In genomic region chr11:45771194-45771941, GRCh38 we compare ENCODE assay signal across 8 cellular contexts. TPM values are rescaled to one million over a fixed set of nuclear protein-coding genes. Genes with fewer than 3 reads are reported as not detected.
DNase-seq lines count a peak whose midpoint lies in the region; ATAC-seq, FAIRE-seq and TF ChIP-seq lines count a peak whose summit lies in the region.

No MANE protein-coding gene starts in this region.

- 10% methylated on average over 30 of the region's 30 CpGs; no CpG with 5 or more reads in 1 of the 2 experiments for WGBS in H1 (ENCODE audit: extremely low coverage in 1 of 2, insufficient coverage in 1 of 2, insufficient read length in 1 of 2, insufficient replicate concordance in 2 of 2, low coverage in 1 of 2, low lambda C conversion rate in 2 of 2, missing lambda C conversion rate in 1 of 2), 2 experiments

- no peak overlapping the region for H3K27ac ChIP-seq in H1 (ENCODE audit: low read depth, low read length)

- ATAC-seq in GM18858 (IDR thresholded peaks at IDR 0.05; ENCODE audit: unreplicated experiment) (peak; percentile 36), HG03159 (IDR thresholded peaks at IDR 0.05; ENCODE audit: unreplicated experiment) (peak; percentile 70)
- peak; percentile 88 for ATAC-seq in activated CD8-positive, alpha-beta T cell treated with anti-CD3 and anti-CD28 coated beads, Interleukin-2, amount 10 ng/mL, durations not matched to agents 7 days and 5 days

- no peak overlapping the region for H3K9ac ChIP-seq in H1 (replicated peaks in 1 of 4; ENCODE audit: extremely low read depth in 1 of 4, low read depth in 3 of 4, low read length in 3 of 4)

- peak overlapping the region; percentile 75 for H3K4me3 Mint-ChIP-seq in activated CD8-positive, alpha-beta T cell treated with anti-CD3 and anti-CD28 coated beads, Interleukin-2, amount 10 ng/mL, durations not matched to agents 7 days and 5 days

- CTCF ChIA-PET in activated CD8-positive, alpha-beta T cell treated with anti-CD3 and anti-CD28 coated beads, Interleukin-2, amount 10 ng/mL, durations not matched to agents 7 days and 5 days (lab: Charles Lee) = interaction anchor here (0.6 to 3.4 kb wide), 91 partner anchors 9 to 1666 kb away, joined by 3 to 52 read pairs (median 4); partner anchors contain the start of genes PEX16 and SLC35C1
- CTCF ChIA-PET in H1 (lab: Charles Lee; ENCODE audit: partially characterized antibody) = interaction anchor here (0.5 to 7.2 kb wide), 130 partner anchors 8 to 668 kb away, joined by 3 to 89 read pairs (median 4); partner anchors contain the start of gene SLC35C1

- no peak overlapping the region for H2AFZ ChIP-seq in H1 (ENCODE audit: low read length)

- H3K36me3 ChIP-seq in H1 (ENCODE audit: control insufficient read depth in 2 of 4, insufficient read depth in 4 of 4, low read length in 3 of 4) = no peaks in the 10 kb centered on the region

- no peaks in the 10 kb centered on the region for H4K20me1 ChIP-seq in H1 (replicated peaks in 1 of 2; ENCODE audit: control insufficient read depth in 1 of 2, insufficient read depth in 2 of 2, low read length in 2 of 2)

- H3K27ac Mint-ChIP-seq in activated CD8-positive, alpha-beta T cell treated with anti-CD3 and anti-CD28 coated beads, Interleukin-2, amount 10 ng/mL, durations not matched to agents 7 days and 5 days = peak overlapping the region; percentile 63

- TF ChIP-seq EP300 in H1 (IDR thresholded peaks at IDR 0.05; ENCODE audit: borderline replicate concordance in 1 of 2, low read depth in 2 of 2, low read length in 2 of 2) = no peak

- peak; percentile 70 to 82 (median 76) for TF ChIP-seq CTCF in H1 (IDR thresholded peaks at IDR 0.05; ENCODE audit: control extremely low read depth in 1 of 3, insufficient read depth in 1 of 3, low read depth in 1 of 3, low read length in 3 of 3)

- H3K14ac ChIP-seq in H1 (ENCODE audit: insufficient read length) = no peak overlapping the region

- H3K4me2 ChIP-seq in H1 (ENCODE audit: insufficient read depth in 1 of 2, low read depth in 2 of 2, low read length in 2 of 2) = peak overlapping the region; percentile 48 to 99

- H3K79me1 ChIP-seq in H1 (ENCODE audit: low read depth, low read length) = no peaks in the 10 kb centered on the region

- H3K27me3 ChIP-seq in H1 (replicated peaks in 1 of 4; ENCODE audit: control insufficient read depth in 3 of 4, extremely low read depth in 1 of 4, insufficient read depth in 3 of 4, low read length in 3 of 4) = peaks cover 0 to 6% (median 5%) of the 10 kb centered on the region in 4 experiments; a peak in 6 of 7 replicates

- H3K4me1 Mint-ChIP-seq in activated CD8-positive, alpha-beta T cell treated with anti-CD3 and anti-CD28 coated beads, Interleukin-2, amount 10 ng/mL, durations not matched to agents 7 days and 5 days (ENCODE audit: low read depth) = peaks cover 14% of the 10 kb centered on the region

- no peak overlapping the region for H2BK120ac ChIP-seq in H1 (replicated peaks; ENCODE audit: low read depth, low read length)

- POLR2A ChIA-PET in activated CD8-positive, alpha-beta T cell treated with anti-CD3 and anti-CD28 coated beads, Interleukin-2, amount 10 ng/mL, durations not matched to agents 7 days and 5 days (lab: Charles Lee) = interaction anchor here (0.9 to 1.2 kb wide), 2 partner anchors 33 to 441 kb away, joined by 3 to 4 read pairs; partner anchors contain the start of gene SLC35C1
- POLR2A ChIA-PET in H1 (lab: Charles Lee; ENCODE audit: partially characterized antibody) = interaction anchor here (1.0 to 1.2 kb wide), 2 partner anchors 13 to 33 kb away, joined by 4 read pairs; no protein-coding TSS in a partner anchor

- FAIRE-seq in H1 (lab: Jason Lieb, UNC) = no peak

- H4K5ac ChIP-seq in H1 (ENCODE audit: insufficient read length, low read depth, low read length) = no peak overlapping the region

- no peak overlapping the region; the same call in 1 of the 2 replicates for H3K18ac ChIP-seq in H1 (ENCODE audit: extremely low read depth, low read length)

- peak overlapping the region; percentile 56; the same call in 1 of the 2 replicates for H2AK5ac ChIP-seq in H1 (ENCODE audit: low read depth, low read length)

- H4K8ac ChIP-seq in H1 (ENCODE audit: extremely low read depth, insufficient read depth, low read length) = no peak overlapping the region

- H3K4me3 ChIP-seq in H1 (ENCODE audit: extremely low read depth in 1 of 4, insufficient read depth in 2 of 4, low read depth in 3 of 4, low read length in 4 of 4) = peak overlapping the region; percentile 18 to 62 (median 56); a peak in 7 of 8 replicates

- no peaks in the 10 kb centered on the region for H3K9me3 ChIP-seq in H1 (ENCODE audit: insufficient read depth in 2 of 2, low read depth in 1 of 2, low read length in 1 of 2)

- 0 out of 2 replicates have a peak overlapping the region, but pooled peaks have one; percentile 88 for H2BK20ac ChIP-seq in H1 (ENCODE audit: low read length)

- peak overlapping the region; percentile 85; the same call in 1 of the 2 replicates for H2BK5ac ChIP-seq in H1 (ENCODE audit: low read depth, low read length)

- peaks cover 4% of the 10 kb centered on the region for H3K27me3 Mint-ChIP-seq in activated CD8-positive, alpha-beta T cell treated with anti-CD3 and anti-CD28 coated beads, Interleukin-2, amount 10 ng/mL, durations not matched to agents 7 days and 5 days (ENCODE audit: low read depth)

- peak; percentile 75 for DNase-seq in AG08396 (ENCODE audit: low spot score)
- peak; percentile 74 to 84 for DNase-seq in NCI-H526 (lab: John Stamatoyannopoulos, UW)
- DNase-seq in activated CD8-positive, alpha-beta T cell treated with anti-CD3 and anti-CD28 coated beads, Interleukin-2, amount 10 ng/mL, durations not matched to agents 7 days and 5 days = peak; percentile 79
- DNase-seq in H1 (ENCODE audit: low read depth in 1 of 2, low spot score in 2 of 2) = peak in 1 of 2 experiments; percentile 94
- peak; percentile 90 for DNase-seq in mesenteric fat pad (ENCODE audit: low spot score)
- DNase-seq in stimulated activated CD8-positive, alpha-beta memory T cell treated with anti-CD3 and anti-CD28 coated beads, Interleukin-15, amount 100 ng/mL, for 1 hour (ENCODE audit: low read depth) = peak; percentile 55

- H3K9me3 Mint-ChIP-seq in activated CD8-positive, alpha-beta T cell treated with anti-CD3 and anti-CD28 coated beads, Interleukin-2, amount 10 ng/mL, durations not matched to agents 7 days and 5 days (ENCODE audit: insufficient read depth) = no peaks in the 10 kb centered on the region

- no peak overlapping the region for H3K23ac ChIP-seq in H1 (ENCODE audit: insufficient read length)

- TF ChIP-seq RAD21 in H1 (IDR thresholded peaks at IDR 0.05 in 1 of 2, conservative IDR thresholded peaks at IDR 0.05 in 1 of 2; ENCODE audit: low read depth in 2 of 2, low read length in 2 of 2) = peak; percentile 62 to 74

- peak overlapping the region; percentile 76; the same call in 1 of the 2 replicates for H2BK15ac ChIP-seq in H1 (ENCODE audit: low read length)

- H2BK12ac ChIP-seq in H1 (ENCODE audit: low read depth, low read length) = peak overlapping the region; percentile 88

- H3K4ac ChIP-seq in H1 (replicated peaks; ENCODE audit: insufficient read length, low read depth, low read length) = peak overlapping the region; percentile 36

- peaks cover 5% of the 10 kb centered on the region; the same call in 1 of the 2 replicates for H3K23me2 ChIP-seq in H1 (ENCODE audit: low read depth, low read length)

- H4K91ac ChIP-seq in H1 (replicated peaks; ENCODE audit: insufficient read length, low read length) = peak overlapping the region; percentile 53

- H3K79me2 ChIP-seq in H1 (ENCODE audit: control insufficient read depth in 1 of 2, insufficient read depth in 2 of 2, low read length in 2 of 2) = no peaks in the 10 kb centered on the region

- no peaks in the 10 kb centered on the region; a peak in 1 of 7 replicates for H3K4me1 ChIP-seq in H1 (replicated peaks in 1 of 4; ENCODE audit: control insufficient read depth in 3 of 4, insufficient read depth in 4 of 4, low read length in 3 of 4)

- no peak overlapping the region for H3K56ac ChIP-seq in H1 (replicated peaks; ENCODE audit: insufficient read length, low read depth, low read length)

- H3K36me3 Mint-ChIP-seq in activated CD8-positive, alpha-beta T cell treated with anti-CD3 and anti-CD28 coated beads, Interleukin-2, amount 10 ng/mL, durations not matched to agents 7 days and 5 days (ENCODE audit: low read depth) = no peaks in the 10 kb centered on the region

- no peak for TF ChIP-seq POLR2A in H1 (IDR thresholded peaks at IDR 0.05; ENCODE audit: control extremely low read depth in 1 of 2, low read depth in 2 of 2, low read length in 2 of 2)

TF ChIP-seq in H1, 55 proteins besides CTCF, POLR2A, EP300 and RAD21:
- TF ChIP-seq GABPA (IDR thresholded peaks at IDR 0.05; ENCODE audit: borderline replicate concordance, insufficient read depth, low read length) (no peak), KDM4A (IDR thresholded peaks at IDR 0.05; ENCODE audit: low read depth, low read length, severe bottlenecking) (peak; percentile 42), SAP30 (IDR thresholded peaks at IDR 0.05; ENCODE audit: insufficient read depth, insufficient replicate concordance, low read length) (peak; percentile 16), ASH2L (IDR thresholded peaks at IDR 0.05; ENCODE audit: low read length) (peak; percentile 31), MAX (IDR thresholded peaks at IDR 0.05) (peak; percentile 34; the same call in 1 of the 2 replicates), SUZ12 (IDR thresholded peaks at IDR 0.05; ENCODE audit: low read length) (no peak), BACH1 (IDR thresholded peaks at IDR 0.05; ENCODE audit: low read length) (peak; percentile 17; the same call in 1 of the 2 replicates)

RNA-seq across cellular contexts. Expression of gene SLC35C1, which starts 33.6 kb away (rescaled TPM):
- 10 to 100 TPM; 21.8 to 23.5 TPM for total RNA-seq in activated CD8-positive, alpha-beta T cell treated with anti-CD3 and anti-CD28 coated beads, Interleukin-2, amount 10 ng/mL, durations not matched to agents 7 days and 5 days
- 10.6 and 11.2 TPM in 2 replicates for total RNA-seq in H1 (2021; fragmentation: NEBNext Ultra II Directional; extraction: Animal tissue kit (Norgen Biotek cat#: 25700))
- polyA plus RNA-seq in H1 (2011; rRNA removed) = 4.6 and 9.5 TPM in 2 replicates
- 3.9 TPM for polyA plus RNA-seq in H1 (2011; cell fraction: cytosol; rRNA removed)
- polyA plus RNA-seq in H1 (2011; cell fraction: nucleus; rRNA removed) = 7.5 TPM
- polyA plus RNA-seq in H1 (2012, experiment 1 of 2) = 7.6 to 13.4 TPM (median 11.0 TPM) in 4 replicates
- 12.3 TPM for polyA plus RNA-seq in H1 (2012, experiment 2 of 2)
- 9.2 TPM for polyA plus RNA-seq in H1 (2013, experiment 1 of 2)
- 10.8 TPM for polyA plus RNA-seq in H1 (2013, experiment 2 of 2)
- 4.5 and 5.6 TPM in 2 replicates for polyA minus RNA-seq in H1 (2011; rRNA and poly(A)+ RNA removed)
- 14.2 TPM for polyA minus RNA-seq in H1 (2011; cell fraction: cytosol; rRNA and poly(A)+ RNA removed)
- polyA minus RNA-seq in H1 (2011; cell fraction: nucleus; rRNA and poly(A)+ RNA removed) = 10.0 TPM
- 81.0 TPM for total RNA-seq in mesenteric fat pad

Comparison
In these comparisons a context has a peak if more than half of its experiments do, and no peak if none do; other contexts are left out.
1. ATAC-seq: peak in every context shown above with its lines; median percentile 88 in activated CD8-positive, alpha-beta T cell treated with anti-CD3 and anti-CD28 coated beads, Interleukin-2, amount 10 ng/mL, durations not matched to agents 7 days and 5 days; 70 in HG03159; 36 in GM18858.